ENCODE assay signal across 17 cellular contexts in the genomic region with DNA sequence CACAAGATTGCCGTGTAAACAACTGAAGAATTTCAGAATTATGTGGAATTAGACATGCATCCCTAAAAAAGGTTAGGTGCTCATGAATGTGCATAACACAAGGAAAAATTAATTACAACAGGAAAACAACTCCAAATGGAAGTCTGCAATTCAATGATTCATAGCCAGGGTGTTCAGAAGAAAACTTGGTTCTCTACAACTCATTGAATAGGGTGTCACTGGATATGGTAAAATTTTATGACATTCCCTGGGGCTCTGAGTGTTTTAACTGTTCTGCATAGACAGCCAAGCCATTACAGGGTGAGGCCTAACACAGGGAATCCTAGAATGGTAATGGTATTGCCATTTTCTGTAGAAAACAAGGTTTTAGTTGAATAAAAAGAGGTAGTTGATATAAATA.
"Had no signal": no experiment of that assay in that cellular context is flagged by ENCODE, and none has a peak within 500 bp of the region (broad histone marks: within the 10 kb centered on the region; RNA-seq: fewer than 3 reads in every experiment).

No MANE protein-coding gene starts in this region.

- H3K4me3 ChIP-seq: ascending aorta, cardiac muscle cell, esophagus squamous epithelium, gastrocnemius medialis, heart right ventricle, prostate gland, right lobe of liver had no signal

- H3K27ac ChIP-seq: ascending aorta, cardiac muscle cell, esophagus squamous epithelium, gastrocnemius medialis, heart right ventricle, prostate gland, right lobe of liver had no signal

- H3K27me3 ChIP-seq: ascending aorta, cardiac muscle cell, esophagus squamous epithelium, gastrocnemius medialis, right lobe of liver had no signal

- H3K27me3 Mint-ChIP-seq: type B pancreatic cell had no signal

- H3K9me3 Mint-ChIP-seq: activated CD8-positive, alpha-beta T cell treated with anti-CD3 and anti-CD28 coated beads for 36 hours; activated naive CD8-positive, alpha-beta T cell treated with anti-CD3 and anti-CD28 coated beads, Interleukin-2, amount 50 U/mL, for 24 hours; natural killer cell; type B pancreatic cell had no signal

- H3K9me3 ChIP-seq: ascending aorta, esophagus squamous epithelium, gastrocnemius medialis, heart right ventricle, prostate gland, right lobe of liver had no signal

- H3K36me3 Mint-ChIP-seq: natural killer cell, type B pancreatic cell had no signal

- H3K4me1 Mint-ChIP-seq: natural killer cell had no signal

- H3K4me3 Mint-ChIP-seq: activated CD8-positive, alpha-beta T cell treated with anti-CD3 and anti-CD28 coated beads for 36 hours; activated naive CD8-positive, alpha-beta T cell treated with anti-CD3 and anti-CD28 coated beads, Interleukin-2, amount 50 U/mL, for 24 hours; natural killer cell had no signal

- ATAC-seq: gastrocnemius medialis, heart right ventricle, left lobe of liver, natural killer cell, right lobe of liver had no signal

- H3K4me1 ChIP-seq: gastrocnemius medialis, prostate gland, right lobe of liver had no signal

- H3K36me3 ChIP-seq: ascending aorta, cardiac muscle cell, esophagus squamous epithelium, gastrocnemius medialis, heart right ventricle, prostate gland, right lobe of liver had no signal

- DNase-seq: activated CD8-positive, alpha-beta memory T cell treated with anti-CD3 and anti-CD28 coated beads, Interleukin-2, amount 50 U/mL, for 4 hours; activated CD8-positive, alpha-beta T cell treated with anti-CD3 and anti-CD28 coated beads for 36 hours; activated naive CD4-positive, alpha-beta T cell treated with Interleukin-2 at 50 U/mL for 16 hours; activated naive CD8-positive, alpha-beta T cell treated with anti-CD3 and anti-CD28 coated beads, Interleukin-2, amount 50 U/mL, for 24 hours; esophagus squamous epithelium; gastrocnemius medialis; heart right ventricle; islet precursor cell; natural killer cell; right lobe of liver; stimulated activated naive CD4-positive, alpha-beta T cell; substantia nigra had no signal

- H3K27ac Mint-ChIP-seq: natural killer cell had no signal
